Comparison of ENCODE assay signal across 8 cellular contexts in genomic region chr19:44848036-44848804, GRCh38. TPM values are rescaled to one million over a fixed set of nuclear protein-coding genes. Genes with fewer than 3 reads are reported as not detected.
DNase-seq lines count a peak whose midpoint lies in the region; ATAC-seq, FAIRE-seq and TF ChIP-seq lines count a peak whose summit lies in the region.

No MANE protein-coding gene starts in this region.

- TF ChIP-seq CTCF in K562 (IDR thresholded peaks at IDR 0.05 in 2 of 3, conservative IDR thresholded peaks at IDR 0.05 in 1 of 3; ENCODE audit: insufficient read depth in 2 of 3, low read depth in 1 of 3, low read length in 3 of 3) (no peak), thyroid gland (IDR thresholded peaks at IDR 0.05) (no peak)

- H3K27ac ChIP-seq in K562 (ENCODE audit: extremely low read depth, low read depth, low read length) = peak overlapping the region; percentile 97
- H3K27ac ChIP-seq in thyroid gland = peak overlapping the region; percentile 79 to 93 (median 92)

- H3K27me3 ChIP-seq in K562 (ENCODE audit: control insufficient read depth in 2 of 2, insufficient read depth in 2 of 2, low read length in 2 of 2) (no peaks in the 10 kb centered on the region), thyroid gland (no peaks in the 10 kb centered on the region)

- in situ Hi-C loops in K562 (cut with MboI) = no loop called here

- CTCF ChIA-PET in K562 (lab: Yijun Ruan, JAX; ENCODE audit: low intra/inter-chr PET ratio) = no interaction called here

- TF ChIP-seq POLR2A in K562 (conservative IDR thresholded peaks at IDR 0.05) = no peak
- no peak for TF ChIP-seq POLR2A in thyroid gland (IDR thresholded peaks at IDR 0.05)
- TF ChIP-seq POLR2A in GM12892 (IDR thresholded peaks at IDR 0.05; ENCODE audit: low read depth, low read length) = no peak

- 7% methylated on average over 15 of the region's 19 CpGs for WGBS in K562 (ENCODE audit: insufficient coverage, low coverage, missing lambda C conversion rate)
- WGBS in thyroid gland, 2 donors = 12 to 21% methylated on average over 18 to 19 of the region's 19 CpGs

- peaks cover 28% of the 10 kb centered on the region for H4K20me1 ChIP-seq in K562 (replicated peaks; ENCODE audit: control insufficient read depth, insufficient read depth, low read length)

- peak overlapping the region; percentile 93 for H3K4me2 ChIP-seq in K562 (ENCODE audit: insufficient read depth, low read length)

- peak; percentile 32 for FAIRE-seq in K562 (lab: Jason Lieb, UNC)
- FAIRE-seq in GM12892 (lab: Jason Lieb, UNC) = no peak

- TF ChIP-seq EP300 in K562 (IDR thresholded peaks at IDR 0.05; ENCODE audit: low read length) = no peak

- no peaks in the 10 kb centered on the region for H3K9me3 ChIP-seq in K562 (replicated peaks; ENCODE audit: control insufficient read depth, insufficient read depth, low read depth, low read length)
- H3K9me3 ChIP-seq in thyroid gland = no peaks in the 10 kb centered on the region

- peak overlapping the region; percentile 93 to 97 for H3K9ac ChIP-seq in K562 (ENCODE audit: insufficient read depth in 1 of 2, low read depth in 2 of 2, low read length in 2 of 2)

- TF ChIP-seq RAD21 in K562 (CRISPR knock-in tag; conservative IDR thresholded peaks at IDR 0.05 in 1 of 2, IDR thresholded peaks at IDR 0.05 in 1 of 2) = no peak

- H3K4me1 ChIP-seq in K562 (replicated peaks in 1 of 2; ENCODE audit: control insufficient read depth in 2 of 2, insufficient read depth in 2 of 2, low read length in 2 of 2) (peaks cover 41 to 79% of the 10 kb centered on the region in 2 experiments), thyroid gland (peaks cover 29 to 34% of the 10 kb centered on the region in 2 donors)

- H3K36me3 ChIP-seq in K562 (ENCODE audit: control insufficient read depth, insufficient read depth, low read length) (peaks cover 5% of the 10 kb centered on the region; the same call in 1 of the 3 replicates), thyroid gland (no peaks in the 10 kb centered on the region)

- DNase-seq in activated CD8-positive, alpha-beta memory T cell treated with anti-CD3 and anti-CD28 coated beads, Interleukin-2, amount 50 U/mL, for 48 hours = peak; percentile 54
- DNase-seq in activated CD8-positive, alpha-beta memory T cell treated with anti-CD3 and anti-CD28 coated beads, Interleukin-2, amount 50 U/mL, for 4 hours = no peak
- DNase-seq in K562 (ENCODE audit: extremely low read depth in 1 of 4, low spot score in 3 of 4) (peak in 1 of 4 experiments; percentile 41), left kidney (ENCODE audit: low read depth, low spot score) (peak; percentile 80), thyroid gland (peak in 1 of 2 donors; percentile 59), NCI-H1105 (lab: John Stamatoyannopoulos, UW) (no peak), GM12892 (ENCODE audit: insufficient read length) (no peak)

- POLR2A ChIA-PET in K562 (lab: Yijun Ruan, JAX) = interaction anchor here (0.6 to 1.6 kb wide), 10 partner anchors 9 to 221 kb away, joined by 3 to 7 read pairs (median 4); partner anchors contain the start of gene TOMM40

- peaks cover 12% of the 10 kb centered on the region for H3K9me1 ChIP-seq in K562 (ENCODE audit: control insufficient read depth, insufficient read depth, low read length)

- ATAC-seq in K562 (no peak), GM21515 (IDR thresholded peaks at IDR 0.05; ENCODE audit: unreplicated experiment) (no peak)

- H3K4me3 ChIP-seq in K562 (peak overlapping the region; percentile 92), thyroid gland (replicated peaks in 1 of 3) (peak overlapping the region in 2 of 3 donors; percentile 47 to 85)

- BruUV-seq in K562 (replicated peaks; lab: Mats Ljungman, UMichigan) = no TSS peak

- H3K79me2 ChIP-seq in K562 (ENCODE audit: control insufficient read depth, insufficient read depth, low read length) = peaks cover 68% of the 10 kb centered on the region

- H2AFZ ChIP-seq in K562 (ENCODE audit: low read depth, low read length) = no peak overlapping the region

- intact Hi-C loops in K562 (cut with micrococcal nuclease) = loop anchor here (5.0 kb wide), 1 partner anchor 276 kb away; no protein-coding TSS in a partner anchor
- intact Hi-C loops in thyroid gland (cut with DNase I) = loop anchor here (5.0 kb wide), 1 partner anchor 39 kb away; no protein-coding TSS in a partner anchor

RNA-seq across cellular contexts. Expression of gene NECTIN2, which starts 2.1 kb away (rescaled TPM):
- 51.7 and 114 TPM in 2 replicates for total RNA-seq in K562 (2011; cell fraction: chromatin; rRNA removed; ENCODE audit: low replicate concordance)
- total RNA-seq in K562 (2011; cell fraction: nucleolus; rRNA removed) = 140 and 162 TPM in 2 replicates
- 124 and 148 TPM in 2 replicates for total RNA-seq in K562 (2011; cell fraction: nucleoplasm; rRNA removed)
- 65.3 and 78.5 TPM in 2 replicates for total RNA-seq in K562 (2014; rRNA removed)
- total RNA-seq in K562 (2014; rRNA removed; fragmentation: Illumina TruSeq; extraction: Trizol) = 29.8 and 34.9 TPM in 2 replicates
- total RNA-seq in K562 (2015; rRNA removed; fragmentation: Illumina TruSeq; extraction: Trizol) = 33.8 and 36.5 TPM in 2 replicates
- total RNA-seq in K562 (2021) = 83.6 and 84.8 TPM in 2 replicates
- 32.7 and 73.0 TPM in 2 replicates for polyA plus RNA-seq in K562 (2011; rRNA removed)
- 78.1 and 87.1 TPM in 2 replicates for polyA plus RNA-seq in K562 (2011; cell fraction: cytosol; rRNA removed)
- 35.6 and 37.9 TPM in 2 replicates for polyA plus RNA-seq in K562 (2011; cell fraction: nucleus; rRNA removed)
- 76.8 and 118 TPM in 2 replicates for polyA plus RNA-seq in K562 (2012)
- 92.7 and 94.9 TPM in 2 replicates for polyA plus RNA-seq in K562 (2014; fragmentation: Illumina TruSeq; extraction: Trizol)
- 1 to 10 TPM; 3.9 to 4.9 TPM for polyA plus RNA-seq in K562 (2014; fragmentation: Nextera tagmentation; extraction: Ambion mirVana)
- 41.4 and 43.6 TPM in 2 replicates for polyA plus RNA-seq in K562 (2014; rRNA removed)
- polyA minus RNA-seq in K562 (2011; rRNA and poly(A)+ RNA removed) = 29.4 and 29.7 TPM in 2 replicates
- 43.7 and 44.6 TPM in 2 replicates for polyA minus RNA-seq in K562 (2011; cell fraction: cytosol; rRNA and poly(A)+ RNA removed)
- 9.2 and 15.6 TPM in 2 replicates for polyA minus RNA-seq in K562 (2011; cell fraction: nucleus; rRNA and poly(A)+ RNA removed)
- total RNA-seq in thyroid gland = 100 to 1,000 TPM in 3 of 4 donors, 10 to 100 TPM in 1; 88.6 to 164 (median 117) TPM
- not detected for polyA plus RNA-seq in GM12892 (2012; ENCODE audit: missing spikeins)

RNA-seq across cellular contexts. Expression of gene BCAM, which starts 39.3 kb away (rescaled TPM):
- 3.4 and 9.2 TPM in 2 replicates for total RNA-seq in K562 (2011; cell fraction: chromatin; rRNA removed; ENCODE audit: low replicate concordance)
- 3.7 and 5.5 TPM in 2 replicates for total RNA-seq in K562 (2011; cell fraction: nucleolus; rRNA removed)
- total RNA-seq in K562 (2011; cell fraction: nucleoplasm; rRNA removed) = 3.0 and 4.9 TPM in 2 replicates
- total RNA-seq in K562 (2014; rRNA removed) (0.14 and 0.41 TPM in 2 replicates), K562 (2014; rRNA removed; fragmentation: Illumina TruSeq; extraction: Trizol) (0.06 and 0.07 TPM in 2 replicates), K562 (2015; rRNA removed; fragmentation: Illumina TruSeq; extraction: Trizol) (0.33 and 0.38 TPM in 2 replicates), K562 (2021) (1.3 and 1.9 TPM in 2 replicates), thyroid gland (100 to 1,000 TPM; 156 to 391 (median 285) TPM)
- polyA plus RNA-seq in K562 (2011; rRNA removed) (0.18 and 1.5 TPM in 2 replicates), K562 (2014; fragmentation: Illumina TruSeq; extraction: Trizol) (0.45 and 0.47 TPM in 2 replicates), K562 (2014; fragmentation: Nextera tagmentation; extraction: Ambion mirVana) (not detected), K562 (2014; rRNA removed) (0.76 and 1.1 TPM in 2 replicates)
- polyA plus RNA-seq in K562 (2011; cell fraction: cytosol; rRNA removed) = 0.31 and 0.64 TPM in 2 replicates
- 4.7 and 6.3 TPM in 2 replicates for polyA plus RNA-seq in K562 (2011; cell fraction: nucleus; rRNA removed)
- 1.6 and 3.8 TPM in 2 replicates for polyA plus RNA-seq in K562 (2012)
- 0.56 and 0.72 TPM in 2 replicates for polyA minus RNA-seq in K562 (2011; rRNA and poly(A)+ RNA removed)
- 2.5 and 2.6 TPM in 2 replicates for polyA minus RNA-seq in K562 (2011; cell fraction: cytosol; rRNA and poly(A)+ RNA removed)
- polyA minus RNA-seq in K562 (2011; cell fraction: nucleus; rRNA and poly(A)+ RNA removed) = 0.94 and 1.2 TPM in 2 replicates
- polyA plus RNA-seq in GM12892 (2012; ENCODE audit: missing spikeins) = not detected

RNA-seq across cellular contexts. Expression of gene TOMM40, which starts 42.8 kb away (rescaled TPM):
- 24.5 and 69.0 TPM in 2 replicates for total RNA-seq in K562 (2011; cell fraction: chromatin; rRNA removed; ENCODE audit: low replicate concordance)
- 64.5 and 69.3 TPM in 2 replicates for total RNA-seq in K562 (2011; cell fraction: nucleolus; rRNA removed)
- 42.7 and 46.9 TPM in 2 replicates for total RNA-seq in K562 (2011; cell fraction: nucleoplasm; rRNA removed)
- 194 and 237 TPM in 2 replicates for total RNA-seq in K562 (2014; rRNA removed)
- 71.1 and 81.5 TPM in 2 replicates for total RNA-seq in K562 (2014; rRNA removed; fragmentation: Illumina TruSeq; extraction: Trizol)
- 165 and 169 TPM in 2 replicates for total RNA-seq in K562 (2015; rRNA removed; fragmentation: Illumina TruSeq; extraction: Trizol)
- 290 and 296 TPM in 2 replicates for total RNA-seq in K562 (2021)
- polyA plus RNA-seq in K562 (2011; rRNA removed) = 101 and 117 TPM in 2 replicates
- 146 and 312 TPM in 2 replicates for polyA plus RNA-seq in K562 (2011; cell fraction: cytosol; rRNA removed)
- 73.1 and 101 TPM in 2 replicates for polyA plus RNA-seq in K562 (2011; cell fraction: nucleus; rRNA removed)
- polyA plus RNA-seq in K562 (2012) = 116 and 170 TPM in 2 replicates
- polyA plus RNA-seq in K562 (2014; fragmentation: Illumina TruSeq; extraction: Trizol) = 160 and 200 TPM in 2 replicates
- 1 to 10 TPM in 1 of 2 experiments, under 1 TPM in 1; 0.89 to 5.4 TPM for polyA plus RNA-seq in K562 (2014; fragmentation: Nextera tagmentation; extraction: Ambion mirVana)
- 192 and 229 TPM in 2 replicates for polyA plus RNA-seq in K562 (2014; rRNA removed)
- 34.9 and 75.1 TPM in 2 replicates for polyA minus RNA-seq in K562 (2011; rRNA and poly(A)+ RNA removed)
- polyA minus RNA-seq in K562 (2011; cell fraction: cytosol; rRNA and poly(A)+ RNA removed) = 71.0 and 79.5 TPM in 2 replicates
- 22.6 and 24.0 TPM in 2 replicates for polyA minus RNA-seq in K562 (2011; cell fraction: nucleus; rRNA and poly(A)+ RNA removed)
- total RNA-seq in thyroid gland = 10 to 100 TPM; 40.2 to 82.8 (median 58.3) TPM
- 56.1 TPM for polyA plus RNA-seq in GM12892 (2012; ENCODE audit: missing spikeins)

RNA-seq across cellular contexts. Expression of gene APOE, which starts 57.4 kb away (rescaled TPM):
- 12.0 and 25.1 TPM in 2 replicates for total RNA-seq in K562 (2011; cell fraction: chromatin; rRNA removed; ENCODE audit: low replicate concordance)
- 54.6 and 64.9 TPM in 2 replicates for total RNA-seq in K562 (2011; cell fraction: nucleolus; rRNA removed)
- total RNA-seq in K562 (2011; cell fraction: nucleoplasm; rRNA removed) = 29.0 and 36.6 TPM in 2 replicates
- total RNA-seq in K562 (2014; rRNA removed) (113 and 122 TPM in 2 replicates), K562 (2014; rRNA removed; fragmentation: Illumina TruSeq; extraction: Trizol) (5.9 and 11.8 TPM in 2 replicates), K562 (2015; rRNA removed; fragmentation: Illumina TruSeq; extraction: Trizol) (180 and 204 TPM in 2 replicates), K562 (2021) (88.7 and 92.0 TPM in 2 replicates), thyroid gland (100 to 1,000 TPM; 199 to 635 (median 313) TPM)
- polyA plus RNA-seq in K562 (2011; rRNA removed) (27.5 and 37.5 TPM in 2 replicates), K562 (2014; fragmentation: Illumina TruSeq; extraction: Trizol) (17.5 and 32.7 TPM in 2 replicates), K562 (2014; fragmentation: Nextera tagmentation; extraction: Ambion mirVana) (under 1 TPM in 1 of 2 experiments, not detected in 1; 0.14 TPM), K562 (2014; rRNA removed) (124 TPM in 2 replicates)
- 86.2 and 145 TPM in 2 replicates for polyA plus RNA-seq in K562 (2011; cell fraction: cytosol; rRNA removed)
- polyA plus RNA-seq in K562 (2011; cell fraction: nucleus; rRNA removed) = 25.5 and 31.9 TPM in 2 replicates
- 228 and 283 TPM in 2 replicates for polyA plus RNA-seq in K562 (2012)
- 3.9 and 4.7 TPM in 2 replicates for polyA minus RNA-seq in K562 (2011; rRNA and poly(A)+ RNA removed)
- 11.5 and 23.0 TPM in 2 replicates for polyA minus RNA-seq in K562 (2011; cell fraction: cytosol; rRNA and poly(A)+ RNA removed)
- 3.8 and 6.4 TPM in 2 replicates for polyA minus RNA-seq in K562 (2011; cell fraction: nucleus; rRNA and poly(A)+ RNA removed)
- 0.55 TPM for polyA plus RNA-seq in GM12892 (2012; ENCODE audit: missing spikeins)

Comparison
In these comparisons a context has a peak if more than half of its experiments do, and no peak if none do; other contexts are left out.
1. DNase-seq: peak in activated CD8-positive, alpha-beta memory T cell treated with anti-CD3 and anti-CD28 coated beads, Interleukin-2, amount 50 U/mL, for 48 hours (single experiment) and left kidney (single experiment); none in activated CD8-positive, alpha-beta memory T cell treated with anti-CD3 and anti-CD28 coated beads, Interleukin-2, amount 50 U/mL, for 4 hours (single experiment), NCI-H1105 (single experiment) and GM12892 (single experiment).
2. RNA of gene BCAM, which starts 39.3 kb away (total RNA-seq): 156 to 391 TPM in thyroid gland; 0.06 to 9.2 TPM in K562; every median in the first group is over 10 times any median in the second.